9 cellular contexts compared by ENCODE assay signal in genomic region chrX:140766024-140766611, GRCh38. TPM values are rescaled to one million over a fixed set of nuclear protein-coding genes. Genes with fewer than 3 reads are reported as not detected.
DNase-seq lines count a peak whose midpoint lies in the region; ATAC-seq and TF ChIP-seq lines count a peak whose summit lies in the region.
"Had no signal": no experiment of that assay in that cellular context is flagged by ENCODE, and none has a peak within 500 bp of the region (broad histone marks: within the 10 kb centered on the region; RNA-seq: fewer than 3 reads in every experiment).

No MANE protein-coding gene starts in this region.

- no peaks in the 10 kb centered on the region for H3K36me3 Mint-ChIP-seq in activated naive CD4-positive, alpha-beta T cell treated with anti-CD3 and anti-CD28 coated beads, Interleukin-2, amount 50 U/mL, for 24 hours
- H3K36me3 Mint-ChIP-seq: stimulated activated effector memory CD8-positive, alpha-beta T cell treated with anti-CD3 and anti-CD28 coated beads, Interleukin-12 subunit alpha, Interleukin-12 subunit beta, amount 100 ng/mL, for 72 hours had no signal

- peak; percentile 64 for TF ChIP-seq CTCF in GM20000 (IDR thresholded peaks at IDR 0.05; ENCODE audit: extremely low read depth, missing control alignments)

- peaks cover 10% of the 10 kb centered on the region for H3K4me1 Mint-ChIP-seq in activated naive CD4-positive, alpha-beta T cell treated with anti-CD3 and anti-CD28 coated beads, Interleukin-2, amount 50 U/mL, for 24 hours
- H3K4me1 Mint-ChIP-seq: stimulated activated effector memory CD8-positive, alpha-beta T cell treated with anti-CD3 and anti-CD28 coated beads, Interleukin-12 subunit alpha, Interleukin-12 subunit beta, amount 100 ng/mL, for 72 hours had no signal

- intact Hi-C loops in right cardiac atrium (cut with DNase I), result no loop called here

- peak overlapping the region; percentile 23 for H3K4me3 ChIP-seq in right cardiac atrium (ENCODE audit: low read length)

- no peaks in the 10 kb centered on the region for H3K9me3 Mint-ChIP-seq in activated naive CD4-positive, alpha-beta T cell treated with anti-CD3 and anti-CD28 coated beads, Interleukin-2, amount 50 U/mL, for 24 hours
- H3K9me3 Mint-ChIP-seq: stimulated activated effector memory CD8-positive, alpha-beta T cell treated with anti-CD3 and anti-CD28 coated beads, Interleukin-12 subunit alpha, Interleukin-12 subunit beta, amount 100 ng/mL, for 72 hours had no signal

- no peaks in the 10 kb centered on the region for H3K4me1 ChIP-seq in right cardiac atrium (ENCODE audit: control insufficient read depth, insufficient read depth, low read length)

- H3K4me3 Mint-ChIP-seq in activated naive CD4-positive, alpha-beta T cell treated with anti-CD3 and anti-CD28 coated beads, Interleukin-2, amount 50 U/mL, for 24 hours, result peak overlapping the region; percentile 4
- H3K4me3 Mint-ChIP-seq: stimulated activated effector memory CD8-positive, alpha-beta T cell treated with anti-CD3 and anti-CD28 coated beads, Interleukin-12 subunit alpha, Interleukin-12 subunit beta, amount 100 ng/mL, for 72 hours had no signal

- no peaks in the 10 kb centered on the region for H3K27me3 ChIP-seq in right cardiac atrium (ENCODE audit: control insufficient read depth, insufficient read depth)

- peaks cover 6% of the 10 kb centered on the region for H3K27me3 Mint-ChIP-seq in activated naive CD4-positive, alpha-beta T cell treated with anti-CD3 and anti-CD28 coated beads, Interleukin-2, amount 50 U/mL, for 24 hours

- no peaks in the 10 kb centered on the region for H3K9me3 ChIP-seq in right cardiac atrium (ENCODE audit: control insufficient read depth, low read length)

- no peak overlapping the region for H3K27ac ChIP-seq in right cardiac atrium (ENCODE audit: low read length)

- DNase-seq in CMK (ENCODE audit: low read depth) (peak; percentile 4), GM20000 (ENCODE audit: low spot score) (peak; percentile 25), NCI-H69 (lab: John Stamatoyannopoulos, UW) (peak; percentile 61), right cardiac atrium (peak in 2 of 3 donors; percentile 29 to 51), retina (peak; percentile 69)

- H3K27ac Mint-ChIP-seq in activated naive CD4-positive, alpha-beta T cell treated with anti-CD3 and anti-CD28 coated beads, Interleukin-2, amount 50 U/mL, for 24 hours, result no peak overlapping the region
- H3K27ac Mint-ChIP-seq: stimulated activated effector memory CD8-positive, alpha-beta T cell treated with anti-CD3 and anti-CD28 coated beads, Interleukin-12 subunit alpha, Interleukin-12 subunit beta, amount 100 ng/mL, for 72 hours had no signal

- ATAC-seq in right cardiac atrium (no peak), HG02571 (IDR thresholded peaks at IDR 0.05; ENCODE audit: unreplicated experiment) (no peak), GM21423 (IDR thresholded peaks at IDR 0.05; ENCODE audit: unreplicated experiment) (no peak)
- ATAC-seq: stimulated activated effector memory CD8-positive, alpha-beta T cell treated with anti-CD3 and anti-CD28 coated beads, Interleukin-12 subunit alpha, Interleukin-12 subunit beta, amount 100 ng/mL, for 72 hours had no signal

- 11% methylated on average over 8 of the region's 8 CpGs for WGBS in right cardiac atrium

RNA-seq across cellular contexts. Expression of gene LINC00632, which starts 56.6 kb away (rescaled TPM):
- 100 to 1,000 TPM; 226 to 398 (median 318) TPM for total RNA-seq in right cardiac atrium
- polyA plus RNA-seq in right cardiac atrium, result 12.8 TPM

Comparison
In these comparisons a context has a peak if more than half of its experiments do, and no peak if none do; other contexts are left out.
1. DNase-seq: peak in every context shown above with its lines; median percentile 69 in retina; 61 in NCI-H69; 40 in right cardiac atrium; 25 in GM20000; 4 in CMK.